18 cellular contexts compared by ENCODE assay signal in genomic region chr7:157488966-157489365, GRCh38.
"Had no signal": no experiment of that assay in that cellular context is flagged by ENCODE, and none has a peak within 500 bp of the region (broad histone marks: within the 10 kb centered on the region; RNA-seq: fewer than 3 reads in every experiment).

No MANE protein-coding gene starts in this region.

- H3K4me3 ChIP-seq: body of pancreas, lung, prostate gland, skin epidermis had no signal

- H3K27me3 Mint-ChIP-seq: type B pancreatic cell had no signal

- H3K27me3 ChIP-seq: body of pancreas, foreskin keratinocyte had no signal

- H3K27ac ChIP-seq: body of pancreas, dorsolateral prefrontal cortex, foreskin keratinocyte, prostate gland, skin epidermis had no signal

- H3K9me3 ChIP-seq: body of pancreas, prostate gland had no signal

- H3K36me3 Mint-ChIP-seq: mesothelial cell of epicardium had no signal

- H3K4me1 ChIP-seq: body of pancreas, foreskin keratinocyte, prostate gland had no signal

- H3K4me3 Mint-ChIP-seq: activated T-helper 17 cell treated with anti-CD3 and anti-CD28 coated beads, Interleukin-2, amount 50 U/mL, for 72 hours; mesothelial cell of epicardium; nephron progenitor cell; stimulated activated naive CD8-positive, alpha-beta T cell treated with anti-CD3 and anti-CD28 coated beads, Interleukin-15, amount 100 ng/mL, for 72 hours; type B pancreatic cell had no signal

- H3K27ac Mint-ChIP-seq: activated T-helper 17 cell treated with anti-CD3 and anti-CD28 coated beads, Interleukin-2, amount 50 U/mL, for 72 hours; mesothelial cell of epicardium; stimulated activated naive CD8-positive, alpha-beta T cell treated with anti-CD3 and anti-CD28 coated beads, Interleukin-15, amount 100 ng/mL, for 72 hours; type B pancreatic cell had no signal

- DNase-seq: activated naive CD4-positive, alpha-beta T cell; activated T-cell treated with anti-CD3 and anti-CD28 coated beads for 4 hours; body of pancreas; foreskin keratinocyte; hippocampal formation; left colon; nephron progenitor cell; right cardiac atrium; stimulated activated CD4-positive, alpha-beta T cell treated with anti-CD3 and anti-CD28 coated beads, Interleukin-15, amount 100 ng/mL, for 24 hours; stimulated activated CD4-positive, alpha-beta T cell treated with anti-CD3 and anti-CD28 coated beads, Interleukin-2, amount 100 ng/mL, for 48 hours; stimulated activated naive CD8-positive, alpha-beta T cell treated with anti-CD3 and anti-CD28 coated beads, Interleukin-15, amount 100 ng/mL, for 72 hours had no signal

- H3K36me3 ChIP-seq: prostate gland had no signal

- ATAC-seq: activated T-helper 17 cell treated with anti-CD3 and anti-CD28 coated beads, Interleukin-2, amount 50 U/mL, for 72 hours; body of pancreas; foreskin keratinocyte; left colon; right cardiac atrium; stimulated activated naive CD8-positive, alpha-beta T cell treated with anti-CD3 and anti-CD28 coated beads, Interleukin-15, amount 100 ng/mL, for 72 hours had no signal

- H3K4me1 Mint-ChIP-seq: mesothelial cell of epicardium had no signal
